In the genomic region with DNA sequence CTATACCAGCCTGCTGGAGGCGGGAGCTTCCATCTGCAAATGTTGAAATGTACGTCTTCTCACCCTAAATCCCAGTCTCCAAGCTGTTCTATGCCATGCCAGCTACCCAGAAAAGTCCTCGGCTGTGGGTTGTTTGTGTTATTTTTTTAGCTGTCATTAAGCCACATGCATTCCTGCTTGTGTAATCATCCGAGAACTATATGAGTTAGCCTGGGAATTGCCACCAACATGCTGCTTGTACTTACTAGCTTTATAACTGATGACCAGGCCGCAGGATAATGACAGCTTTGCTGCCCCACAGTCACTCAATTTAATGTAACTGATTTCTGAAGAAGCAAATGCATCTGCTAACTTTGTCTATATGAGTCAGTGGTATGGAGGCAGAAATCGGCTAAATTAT, we compare ENCODE assay signal across 18 cellular contexts.
A peak's percentile ranks its signal among the peaks of the same experiment; 100 is the strongest.
DNase-seq lines count a peak whose midpoint lies in the region; ATAC-seq and TF ChIP-seq lines count a peak whose summit lies in the region.
"Had no signal": no experiment of that assay in that cellular context is flagged by ENCODE, and none has a peak within 500 bp of the region (broad histone marks: within the 10 kb centered on the region; RNA-seq: fewer than 3 reads in every experiment).

No MANE protein-coding gene starts in this region.

- no peak for ATAC-seq in T-helper 17 cell
- ATAC-seq: left colon; stimulated activated naive CD8-positive, alpha-beta T cell treated with anti-CD3 and anti-CD28 coated beads, Interleukin-15, amount 100 ng/mL, for 72 hours had no signal

- H3K27ac Mint-ChIP-seq in T-helper 17 cell: no peak overlapping the region
- H3K27ac Mint-ChIP-seq in T-helper 2 cell treated with Interferon-gamma antibody and Interleukin-4, amounts not matched to agents 5 μg/mL and 100 μg/mL, for 36 hours: no peak overlapping the region
- H3K27ac Mint-ChIP-seq: activated CD4-positive, alpha-beta memory T cell treated with anti-CD3 and anti-CD28 coated beads for 36 hours; activated T-helper 1 cell treated with anti-CD3 and anti-CD28 coated beads, Interleukin-12 subunit alpha, Interleukin-12 subunit beta, Interleukin-2, Interleukin-4 antibody, amounts not matched to agents 30 ng/mL and 10 ng/mL and 1 ng/mL, durations not matched to agents 14 hours and 24 hours and 36 hours; stimulated activated naive CD8-positive, alpha-beta T cell treated with anti-CD3 and anti-CD28 coated beads, Interleukin-15, amount 100 ng/mL, for 72 hours had no signal

- peak; percentile 59 for DNase-seq in AG20443 (ENCODE audit: low spot score)
- DNase-seq in MG63: peak; percentile 13
- peak; percentile 28 for DNase-seq in brain microvascular endothelial cell
- peak; percentile 61 for DNase-seq in left kidney (ENCODE audit: low read depth, low spot score)
- DNase-seq in T-helper 17 cell: no peak
- no peak for DNase-seq in amniotic stem cell (lab: John Stamatoyannopoulos, UW)
- DNase-seq in testis: no peak
- DNase-seq in T-helper 2 cell treated with Interferon-gamma antibody and Interleukin-4, amounts not matched to agents 5 μg/mL and 100 μg/mL, for 36 hours (ENCODE audit: low spot score): no peak
- DNase-seq: activated CD4-positive, alpha-beta memory T cell treated with anti-CD3 and anti-CD28 coated beads for 36 hours; Caco-2; GF-D8; left colon; NCI-H1105; SIG-M5; stimulated activated CD4-positive, alpha-beta T cell treated with anti-CD3 and anti-CD28 coated beads, Interleukin-12 subunit alpha, Interleukin-12 subunit beta, amount 100 ng/mL, for 4 hours; stimulated activated naive CD8-positive, alpha-beta T cell treated with anti-CD3 and anti-CD28 coated beads, Interleukin-15, amount 100 ng/mL, for 72 hours had no signal

- H3K36me3 ChIP-seq in MG63 (no peaks in the 10 kb centered on the region), brain microvascular endothelial cell (replicated peaks) (no peaks in the 10 kb centered on the region), testis (ENCODE audit: low read depth, missing control alignments) (no peaks in the 10 kb centered on the region)

- H3K4me1 Mint-ChIP-seq in T-helper 17 cell: no peaks in the 10 kb centered on the region
- H3K4me1 Mint-ChIP-seq in T-helper 2 cell treated with Interferon-gamma antibody and Interleukin-4, amounts not matched to agents 5 μg/mL and 100 μg/mL, for 36 hours (ENCODE audit: low read depth): no peaks in the 10 kb centered on the region
- H3K4me1 Mint-ChIP-seq: stimulated activated naive CD8-positive, alpha-beta T cell treated with anti-CD3 and anti-CD28 coated beads, Interleukin-15, amount 100 ng/mL, for 72 hours had no signal

- TF ChIP-seq POLR2A in testis (IDR thresholded peaks at IDR 0.05): no peak

- H3K9me3 Mint-ChIP-seq in T-helper 2 cell treated with Interferon-gamma antibody and Interleukin-4, amounts not matched to agents 5 μg/mL and 100 μg/mL, for 36 hours: peaks cover 17% of the 10 kb centered on the region

- H3K27ac ChIP-seq in brain microvascular endothelial cell (no peak overlapping the region), testis (no peak overlapping the region)
- H3K27ac ChIP-seq: epithelial cell of prostate had no signal

- in situ Hi-C loops in brain microvascular endothelial cell (cut with HindIII; ENCODE audit: low pct_ligation_motif_present, low sequenced_read_pairs): no loop called here

- 91 to 92% methylated on average over 6 of the region's 6 CpGs for WGBS in testis, 2 donors

- no peaks in the 10 kb centered on the region for H3K4me1 ChIP-seq in testis
- H3K4me1 ChIP-seq: Caco-2 had no signal

- H3K9me3 ChIP-seq in MG63 (no peaks in the 10 kb centered on the region), T-helper 17 cell (ENCODE audit: control insufficient read depth, low read length, poor library complexity, severe bottlenecking) (no peaks in the 10 kb centered on the region), testis (no peaks in the 10 kb centered on the region)
- H3K9me3 ChIP-seq: Caco-2 had no signal

- H3K36me3 Mint-ChIP-seq in T-helper 17 cell (ENCODE audit: low read depth): no peaks in the 10 kb centered on the region
- no peaks in the 10 kb centered on the region for H3K36me3 Mint-ChIP-seq in T-helper 2 cell treated with Interferon-gamma antibody and Interleukin-4, amounts not matched to agents 5 μg/mL and 100 μg/mL, for 36 hours (ENCODE audit: low read depth)
- H3K36me3 Mint-ChIP-seq: activated CD4-positive, alpha-beta memory T cell treated with anti-CD3 and anti-CD28 coated beads for 36 hours had no signal

- no peaks in the 10 kb centered on the region for H3K27me3 Mint-ChIP-seq in T-helper 17 cell
- H3K27me3 Mint-ChIP-seq in T-helper 2 cell treated with Interferon-gamma antibody and Interleukin-4, amounts not matched to agents 5 μg/mL and 100 μg/mL, for 36 hours (ENCODE audit: low read depth): no peaks in the 10 kb centered on the region
- H3K27me3 Mint-ChIP-seq: activated CD4-positive, alpha-beta memory T cell treated with anti-CD3 and anti-CD28 coated beads for 36 hours; stimulated activated naive CD8-positive, alpha-beta T cell treated with anti-CD3 and anti-CD28 coated beads, Interleukin-15, amount 100 ng/mL, for 72 hours had no signal

- TF ChIP-seq CTCF in brain microvascular endothelial cell (IDR thresholded peaks at IDR 0.05; ENCODE audit: low read depth, low read length, missing control alignments) (no peak), testis (IDR thresholded peaks at IDR 0.05) (no peak)

- no peak overlapping the region for H3K4me3 Mint-ChIP-seq in T-helper 17 cell
- H3K4me3 Mint-ChIP-seq in T-helper 2 cell treated with Interferon-gamma antibody and Interleukin-4, amounts not matched to agents 5 μg/mL and 100 μg/mL, for 36 hours: no peak overlapping the region
- H3K4me3 Mint-ChIP-seq: activated CD4-positive, alpha-beta memory T cell treated with anti-CD3 and anti-CD28 coated beads for 36 hours; activated T-helper 1 cell treated with anti-CD3 and anti-CD28 coated beads, Interleukin-12 subunit alpha, Interleukin-12 subunit beta, Interleukin-2, Interleukin-4 antibody, amounts not matched to agents 30 ng/mL and 10 ng/mL and 1 ng/mL, durations not matched to agents 14 hours and 24 hours and 36 hours; stimulated activated naive CD8-positive, alpha-beta T cell treated with anti-CD3 and anti-CD28 coated beads, Interleukin-15, amount 100 ng/mL, for 72 hours had no signal

- intact Hi-C loops in testis (cut with DNase I; ENCODE audit: low total_unique reads): no loop called here

- H3K4me3 ChIP-seq in MG63 (no peak overlapping the region), brain microvascular endothelial cell (ENCODE audit: low read depth, low read length) (no peak overlapping the region), testis (no peak overlapping the region)

- H3K27me3 ChIP-seq in MG63: no peaks in the 10 kb centered on the region
- H3K27me3 ChIP-seq in brain microvascular endothelial cell (replicated peaks): no peaks in the 10 kb centered on the region
- no peaks in the 10 kb centered on the region for H3K27me3 ChIP-seq in testis

Comparison
In these comparisons a context has a peak if more than half of its experiments do, and no peak if none do; other contexts are left out.
1. DNase-seq: peak in AG20443 (single experiment), MG63 (single experiment), brain microvascular endothelial cell (single experiment) and left kidney (single experiment); none in T-helper 17 cell (0 of 3), amniotic stem cell (single experiment), testis (single experiment) and T-helper 2 cell treated with Interferon-gamma antibody and Interleukin-4, amounts not matched to agents 5 μg/mL and 100 μg/mL, for 36 hours (single experiment).